In genomic region chr11:130625907-130626306, GRCh38 we compare ENCODE assay signal across 17 cellular contexts.
"Had no signal": no experiment of that assay in that cellular context is flagged by ENCODE, and none has a peak within 500 bp of the region (broad histone marks: within the 10 kb centered on the region; RNA-seq: fewer than 3 reads in every experiment).

No MANE protein-coding gene starts in this region.

- H3K36me3 ChIP-seq: cardiac muscle cell, left lung, spleen, thyroid gland had no signal

- H3K9me3 Mint-ChIP-seq: activated B cell treated with CpG ODN at 0.5 μM for 24 hours; activated CD4-positive, alpha-beta memory T cell treated with anti-CD3 and anti-CD28 coated beads for 36 hours; nephron had no signal

- H3K27ac ChIP-seq: cardiac muscle cell, epithelial cell of prostate, left lung, parathyroid adenoma, spleen, thyroid gland had no signal

- H3K27ac Mint-ChIP-seq: activated B cell treated with CpG ODN at 0.5 μM for 24 hours; activated CD4-positive, alpha-beta memory T cell treated with anti-CD3 and anti-CD28 coated beads for 36 hours; activated naive CD8-positive, alpha-beta T cell had no signal

- H3K27me3 ChIP-seq: cardiac muscle cell, left lung, thyroid gland had no signal

- H3K36me3 Mint-ChIP-seq: activated CD4-positive, alpha-beta memory T cell treated with anti-CD3 and anti-CD28 coated beads for 36 hours; activated naive CD8-positive, alpha-beta T cell had no signal

- FAIRE-seq: frontal cortex, kidney had no signal

- H3K79me2 ChIP-seq: parathyroid adenoma had no signal

- H2AFZ ChIP-seq: parathyroid adenoma had no signal

- H3K9me3 ChIP-seq: left lung, spleen, thyroid gland had no signal

- H3K4me3 ChIP-seq: cardiac muscle cell, left lung, spleen, thyroid gland had no signal

- H3K4me1 ChIP-seq: left lung, parathyroid adenoma, spleen, thyroid gland had no signal

- H3K9ac ChIP-seq: parathyroid adenoma had no signal

- H3K4me1 Mint-ChIP-seq: activated B cell treated with CpG ODN at 0.5 μM for 24 hours had no signal

- DNase-seq: activated B cell treated with CpG ODN at 0.5 μM for 24 hours; activated CD4-positive, alpha-beta memory T cell treated with anti-CD3 and anti-CD28 coated beads for 36 hours; activated CD4-positive, alpha-beta T cell treated with anti-CD3 and anti-CD28 coated beads for 4 hours; activated T-cell treated with anti-CD3 and anti-CD28 coated beads for 4 hours; head of caudate nucleus; kidney; left lung; midbrain; spleen; stimulated activated naive CD4-positive, alpha-beta T cell; thyroid gland had no signal

- H3K4me3 Mint-ChIP-seq: activated B cell treated with CpG ODN at 0.5 μM for 24 hours; activated CD4-positive, alpha-beta memory T cell treated with anti-CD3 and anti-CD28 coated beads for 36 hours; activated naive CD8-positive, alpha-beta T cell; nephron had no signal
